In genomic region chr6:37547564-37548061, GRCh38 we compare ENCODE assay signal across 8 cellular contexts. TPM values are rescaled to one million over a fixed set of nuclear protein-coding genes. Genes with fewer than 3 reads are reported as not detected.
DNase-seq lines count a peak whose midpoint lies in the region; ATAC-seq, FAIRE-seq and TF ChIP-seq lines count a peak whose summit lies in the region.

No MANE protein-coding gene starts in this region.

- CTCF ChIA-PET in H1 (lab: Charles Lee; ENCODE audit: partially characterized antibody) = interaction anchor here (0.9 to 5.5 kb wide), 15 partner anchors 9 to 164 kb away, joined by 3 to 68 read pairs (median 5); no protein-coding TSS in a partner anchor

- H3K79me2 ChIP-seq in H1 (ENCODE audit: control insufficient read depth in 1 of 2, insufficient read depth in 2 of 2, low read length in 2 of 2) = no peaks in the 10 kb centered on the region

- no peak overlapping the region for H4K5ac ChIP-seq in H1 (ENCODE audit: insufficient read length, low read depth, low read length)

- no peak overlapping the region for H2BK5ac ChIP-seq in H1 (ENCODE audit: low read depth, low read length)

- no peak overlapping the region for H3K18ac ChIP-seq in H1 (ENCODE audit: extremely low read depth, low read length)

- no peak overlapping the region for H3K9ac ChIP-seq in H1 (replicated peaks in 1 of 4; ENCODE audit: extremely low read depth in 1 of 4, low read depth in 3 of 4, low read length in 3 of 4)

- H2BK15ac ChIP-seq in H1 (ENCODE audit: low read length) = peak overlapping the region; percentile 53; the same call in 1 of the 2 replicates

- intact Hi-C loops in thyroid gland (cut with DNase I) = no loop called here
- intact Hi-C loops in activated T-helper 2 cell treated with anti-CD3 and anti-CD28 coated beads, Interferon-gamma antibody, Interleukin-2, Interleukin-4, amounts not matched to agents 10 μg/mL and 5 μg/mL and 100 μg/mL, durations not matched to agents 14 hours and 24 hours and 36 hours (cut with micrococcal nuclease) = no loop called here

- H2BK20ac ChIP-seq in H1 (ENCODE audit: low read length) = no peak overlapping the region

- H3K9me3 Mint-ChIP-seq in activated naive CD8-positive, alpha-beta T cell treated with anti-CD3 and anti-CD28 coated beads, Interleukin-2, amount 10 ng/mL, durations not matched to agents 7 days and 5 days = no peaks in the 10 kb centered on the region
- no peaks in the 10 kb centered on the region for H3K9me3 Mint-ChIP-seq in activated naive CD8-positive, alpha-beta T cell treated with anti-CD3 and anti-CD28 coated beads for 36 hours
- no peaks in the 10 kb centered on the region for H3K9me3 Mint-ChIP-seq in activated T-helper 2 cell treated with anti-CD3 and anti-CD28 coated beads, Interferon-gamma antibody, Interleukin-2, Interleukin-4, amounts not matched to agents 10 μg/mL and 5 μg/mL and 100 μg/mL, durations not matched to agents 14 hours and 24 hours and 36 hours

- H3K4me2 ChIP-seq in H1 (ENCODE audit: insufficient read depth in 1 of 2, low read depth in 2 of 2, low read length in 2 of 2) = no peak overlapping the region

- H3K36me3 ChIP-seq in H1 (ENCODE audit: control insufficient read depth in 2 of 4, insufficient read depth in 4 of 4, low read length in 3 of 4) (no peaks in the 10 kb centered on the region), thyroid gland (no peaks in the 10 kb centered on the region)

- no peak overlapping the region for H3K14ac ChIP-seq in H1 (ENCODE audit: insufficient read length)

- H3K4me1 ChIP-seq in H1 (replicated peaks in 1 of 4; ENCODE audit: control insufficient read depth in 3 of 4, insufficient read depth in 4 of 4, low read length in 3 of 4) (no peaks in the 10 kb centered on the region; a peak in 1 of 7 replicates), thyroid gland (no peaks in the 10 kb centered on the region)

- no peaks in the 10 kb centered on the region for H4K20me1 ChIP-seq in H1 (replicated peaks in 1 of 2; ENCODE audit: control insufficient read depth in 1 of 2, insufficient read depth in 2 of 2, low read length in 2 of 2)

- H4K91ac ChIP-seq in H1 (replicated peaks; ENCODE audit: insufficient read length, low read length) = peak overlapping the region; percentile 49

- no peaks in the 10 kb centered on the region for H3K79me1 ChIP-seq in H1 (ENCODE audit: low read depth, low read length)

- no peak for TF ChIP-seq CTCF in H1 (IDR thresholded peaks at IDR 0.05; ENCODE audit: control extremely low read depth in 1 of 3, insufficient read depth in 1 of 3, low read depth in 1 of 3, low read length in 3 of 3)
- no peak for TF ChIP-seq CTCF in thyroid gland (IDR thresholded peaks at IDR 0.05)

- no peak for DNase-seq in activated naive CD8-positive, alpha-beta T cell treated with anti-CD3 and anti-CD28 coated beads, Interleukin-2, amount 10 ng/mL, durations not matched to agents 7 days and 5 days
- no peak for DNase-seq in activated naive CD8-positive, alpha-beta T cell treated with anti-CD3 and anti-CD28 coated beads for 36 hours
- DNase-seq in NCI-H446 treated with DMSO at 0.1 percent for 48 hours (lab: John Stamatoyannopoulos, UW) (peak; percentile 94), H1 (ENCODE audit: low read depth in 1 of 2, low spot score in 2 of 2) (no peak), thyroid gland (peak; percentile 38 to 56), MV-4-11 (lab: John Stamatoyannopoulos, UW) (no peak), NCI-H1436 treated with DMSO at 0.1 percent for 48 hours (lab: John Stamatoyannopoulos, UW) (no peak)
- DNase-seq in activated T-helper 2 cell treated with anti-CD3 and anti-CD28 coated beads, Interferon-gamma antibody, Interleukin-2, Interleukin-4, amounts not matched to agents 10 μg/mL and 5 μg/mL and 100 μg/mL, durations not matched to agents 14 hours and 24 hours and 36 hours (ENCODE audit: low spot score) = no peak

- no peaks in the 10 kb centered on the region for H3K23me2 ChIP-seq in H1 (ENCODE audit: low read depth, low read length)

- no peak overlapping the region for H3K23ac ChIP-seq in H1 (ENCODE audit: insufficient read length)

- no peak for TF ChIP-seq EP300 in H1 (IDR thresholded peaks at IDR 0.05; ENCODE audit: borderline replicate concordance in 1 of 2, low read depth in 2 of 2, low read length in 2 of 2)

- H3K56ac ChIP-seq in H1 (replicated peaks; ENCODE audit: insufficient read length, low read depth, low read length) = no peak overlapping the region

- no peak overlapping the region for H3K4ac ChIP-seq in H1 (replicated peaks; ENCODE audit: insufficient read length, low read depth, low read length)

- TF ChIP-seq POLR2A in H1 (IDR thresholded peaks at IDR 0.05; ENCODE audit: control extremely low read depth in 1 of 2, low read depth in 2 of 2, low read length in 2 of 2) (no peak), thyroid gland (IDR thresholded peaks at IDR 0.05) (no peak)

- H3K27me3 ChIP-seq in H1 (replicated peaks in 1 of 4; ENCODE audit: control insufficient read depth in 3 of 4, extremely low read depth in 1 of 4, insufficient read depth in 3 of 4, low read length in 3 of 4) (no peaks in the 10 kb centered on the region; a peak in 1 of 7 replicates), thyroid gland (no peaks in the 10 kb centered on the region)

- no peak for FAIRE-seq in H1 (lab: Jason Lieb, UNC)

- POLR2A ChIA-PET in activated naive CD8-positive, alpha-beta T cell treated with anti-CD3 and anti-CD28 coated beads, Interleukin-2, amount 10 ng/mL, durations not matched to agents 7 days and 5 days (lab: Charles Lee) = interaction anchor here (0.6 to 1.1 kb wide), 2 partner anchors 12 to 31 kb away, joined by 3 to 7 read pairs; no protein-coding TSS in a partner anchor
- POLR2A ChIA-PET in H1 (lab: Charles Lee; ENCODE audit: partially characterized antibody) = interaction anchor here (1.8 kb wide), 1 partner anchor 8 kb away, joined by 5 read pairs; no protein-coding TSS in a partner anchor

- H2BK120ac ChIP-seq in H1 (replicated peaks; ENCODE audit: low read depth, low read length) = no peak overlapping the region

- H3K9me3 ChIP-seq in H1 (ENCODE audit: insufficient read depth in 2 of 2, low read depth in 1 of 2, low read length in 1 of 2) (no peaks in the 10 kb centered on the region), thyroid gland (no peaks in the 10 kb centered on the region)

- no peak overlapping the region for H2AFZ ChIP-seq in H1 (ENCODE audit: low read length)

- peaks cover 12% of the 10 kb centered on the region for H3K4me1 Mint-ChIP-seq in activated naive CD8-positive, alpha-beta T cell treated with anti-CD3 and anti-CD28 coated beads, Interleukin-2, amount 10 ng/mL, durations not matched to agents 7 days and 5 days
- peaks cover 15% of the 10 kb centered on the region for H3K4me1 Mint-ChIP-seq in activated naive CD8-positive, alpha-beta T cell treated with anti-CD3 and anti-CD28 coated beads for 36 hours
- peaks cover 9% of the 10 kb centered on the region for H3K4me1 Mint-ChIP-seq in activated T-helper 2 cell treated with anti-CD3 and anti-CD28 coated beads, Interferon-gamma antibody, Interleukin-2, Interleukin-4, amounts not matched to agents 10 μg/mL and 5 μg/mL and 100 μg/mL, durations not matched to agents 14 hours and 24 hours and 36 hours (ENCODE audit: low read depth)

- H2BK12ac ChIP-seq in H1 (ENCODE audit: low read depth, low read length) = 0 out of 2 replicates have a peak overlapping the region, but pooled peaks have one; percentile 14

- 0 out of 2 replicates have a peak overlapping the region, but pooled peaks have one; percentile 39 for H2AK5ac ChIP-seq in H1 (ENCODE audit: low read depth, low read length)

- no peak overlapping the region for H3K4me3 ChIP-seq in H1 (ENCODE audit: extremely low read depth in 1 of 4, insufficient read depth in 2 of 4, low read depth in 3 of 4, low read length in 4 of 4)
- no peak overlapping the region for H3K4me3 ChIP-seq in thyroid gland (replicated peaks in 1 of 3)

- TF ChIP-seq RAD21 in H1 (IDR thresholded peaks at IDR 0.05 in 1 of 2, conservative IDR thresholded peaks at IDR 0.05 in 1 of 2; ENCODE audit: low read depth in 2 of 2, low read length in 2 of 2) = no peak

- H3K27ac ChIP-seq in H1 (ENCODE audit: low read depth, low read length) (no peak overlapping the region), thyroid gland (no peak overlapping the region)

- H3K36me3 Mint-ChIP-seq in activated naive CD8-positive, alpha-beta T cell treated with anti-CD3 and anti-CD28 coated beads, Interleukin-2, amount 10 ng/mL, durations not matched to agents 7 days and 5 days = no peaks in the 10 kb centered on the region
- H3K36me3 Mint-ChIP-seq in activated naive CD8-positive, alpha-beta T cell treated with anti-CD3 and anti-CD28 coated beads for 36 hours = no peaks in the 10 kb centered on the region
- H3K36me3 Mint-ChIP-seq in activated T-helper 2 cell treated with anti-CD3 and anti-CD28 coated beads, Interferon-gamma antibody, Interleukin-2, Interleukin-4, amounts not matched to agents 10 μg/mL and 5 μg/mL and 100 μg/mL, durations not matched to agents 14 hours and 24 hours and 36 hours (ENCODE audit: low read depth) = no peaks in the 10 kb centered on the region

- H3K27ac Mint-ChIP-seq in activated naive CD8-positive, alpha-beta T cell treated with anti-CD3 and anti-CD28 coated beads, Interleukin-2, amount 10 ng/mL, durations not matched to agents 7 days and 5 days = peak overlapping the region; percentile 63
- H3K27ac Mint-ChIP-seq in activated naive CD8-positive, alpha-beta T cell treated with anti-CD3 and anti-CD28 coated beads for 36 hours = no peak overlapping the region
- no peak overlapping the region for H3K27ac Mint-ChIP-seq in activated T-helper 2 cell treated with anti-CD3 and anti-CD28 coated beads, Interferon-gamma antibody, Interleukin-2, Interleukin-4, amounts not matched to agents 10 μg/mL and 5 μg/mL and 100 μg/mL, durations not matched to agents 14 hours and 24 hours and 36 hours

- whole genome bisulfite sequencing in H1 (ENCODE audit: extremely low coverage in 1 of 2, insufficient coverage in 1 of 2, insufficient read length in 1 of 2, insufficient replicate concordance in 2 of 2, low coverage in 1 of 2, low lambda C conversion rate in 2 of 2, missing lambda C conversion rate in 1 of 2), 2 experiments = 90% methylated on average over 8 of the region's 8 CpGs; no CpG with 5 or more reads in 1 of the 2 experiments
- 45 to 48% methylated on average over 8 of the region's 8 CpGs for WGBS in thyroid gland, 2 donors

- peak overlapping the region; percentile 37 for H3K4me3 Mint-ChIP-seq in activated naive CD8-positive, alpha-beta T cell treated with anti-CD3 and anti-CD28 coated beads, Interleukin-2, amount 10 ng/mL, durations not matched to agents 7 days and 5 days
- H3K4me3 Mint-ChIP-seq in activated naive CD8-positive, alpha-beta T cell treated with anti-CD3 and anti-CD28 coated beads for 36 hours = no peak overlapping the region
- no peak overlapping the region for H3K4me3 Mint-ChIP-seq in activated T-helper 2 cell treated with anti-CD3 and anti-CD28 coated beads, Interferon-gamma antibody, Interleukin-2, Interleukin-4, amounts not matched to agents 10 μg/mL and 5 μg/mL and 100 μg/mL, durations not matched to agents 14 hours and 24 hours and 36 hours (ENCODE audit: low read depth)

- peak; percentile 70 for ATAC-seq in activated naive CD8-positive, alpha-beta T cell treated with anti-CD3 and anti-CD28 coated beads, Interleukin-2, amount 10 ng/mL, durations not matched to agents 7 days and 5 days (ENCODE audit: low read depth)

- H4K8ac ChIP-seq in H1 (ENCODE audit: extremely low read depth, insufficient read depth, low read length) = peak overlapping the region; percentile 35; the same call in 1 of the 2 replicates

- no peaks in the 10 kb centered on the region for H3K27me3 Mint-ChIP-seq in activated naive CD8-positive, alpha-beta T cell treated with anti-CD3 and anti-CD28 coated beads, Interleukin-2, amount 10 ng/mL, durations not matched to agents 7 days and 5 days
- H3K27me3 Mint-ChIP-seq in activated naive CD8-positive, alpha-beta T cell treated with anti-CD3 and anti-CD28 coated beads for 36 hours = no peaks in the 10 kb centered on the region
- peaks cover 4% of the 10 kb centered on the region for H3K27me3 Mint-ChIP-seq in activated T-helper 2 cell treated with anti-CD3 and anti-CD28 coated beads, Interferon-gamma antibody, Interleukin-2, Interleukin-4, amounts not matched to agents 10 μg/mL and 5 μg/mL and 100 μg/mL, durations not matched to agents 14 hours and 24 hours and 36 hours (ENCODE audit: low read depth)

RNA-seq across cellular contexts. Expression of gene CCDC167, which starts 47.9 kb away (rescaled TPM):
- total RNA-seq in activated naive CD8-positive, alpha-beta T cell treated with anti-CD3 and anti-CD28 coated beads, Interleukin-2, amount 10 ng/mL, durations not matched to agents 7 days and 5 days = 10 to 100 TPM; 48.5 to 54.2 TPM
- 10 to 100 TPM; 50.0 to 51.0 TPM for total RNA-seq in activated naive CD8-positive, alpha-beta T cell treated with anti-CD3 and anti-CD28 coated beads for 36 hours
- total RNA-seq in H1 (2021; fragmentation: NEBNext Ultra II Directional; extraction: Animal tissue kit (Norgen Biotek cat#: 25700)) = 11.0 TPM in 2 replicates
- polyA plus RNA-seq in H1 (2011; rRNA removed) = 20.6 and 26.5 TPM in 2 replicates
- 28.8 TPM for polyA plus RNA-seq in H1 (2011; cell fraction: cytosol; rRNA removed)
- polyA plus RNA-seq in H1 (2011; cell fraction: nucleus; rRNA removed) = 13.9 TPM
- 15.0 to 25.7 TPM (median 18.5 TPM) in 4 replicates for polyA plus RNA-seq in H1 (2012, experiment 1 of 2)
- 41.9 TPM for polyA plus RNA-seq in H1 (2012, experiment 2 of 2)
- 30.8 TPM for polyA plus RNA-seq in H1 (2013, experiment 1 of 2)
- 29.4 TPM for polyA plus RNA-seq in H1 (2013, experiment 2 of 2)
- 4.4 and 4.8 TPM in 2 replicates for polyA minus RNA-seq in H1 (2011; rRNA and poly(A)+ RNA removed)
- not detected for polyA minus RNA-seq in H1 (2011; cell fraction: cytosol; rRNA and poly(A)+ RNA removed)
- 4.6 TPM for polyA minus RNA-seq in H1 (2011; cell fraction: nucleus; rRNA and poly(A)+ RNA removed)
- 10 to 100 TPM in 3 of 4 donors, not detected in 1; 24.7 to 40.3 (median 26.6) TPM for total RNA-seq in thyroid gland
- total RNA-seq in activated T-helper 2 cell treated with anti-CD3 and anti-CD28 coated beads, Interferon-gamma antibody, Interleukin-2, Interleukin-4, amounts not matched to agents 10 μg/mL and 5 μg/mL and 100 μg/mL, durations not matched to agents 14 hours and 24 hours and 36 hours = 69.8 and 76.9 TPM in 2 replicates

Comparison
In these comparisons a context has a peak if more than half of its experiments do, and no peak if none do; other contexts are left out.
1. DNase-seq: peak in NCI-H446 treated with DMSO at 0.1 percent for 48 hours (single experiment) and thyroid gland (2 of 2); none in activated naive CD8-positive, alpha-beta T cell treated with anti-CD3 and anti-CD28 coated beads, Interleukin-2, amount 10 ng/mL, durations not matched to agents 7 days and 5 days (single experiment), activated naive CD8-positive, alpha-beta T cell treated with anti-CD3 and anti-CD28 coated beads for 36 hours (single experiment), H1 (0 of 2), MV-4-11 (single experiment), activated T-helper 2 cell treated with anti-CD3 and anti-CD28 coated beads, Interferon-gamma antibody, Interleukin-2, Interleukin-4, amounts not matched to agents 10 μg/mL and 5 μg/mL and 100 μg/mL, durations not matched to agents 14 hours and 24 hours and 36 hours (single experiment) and NCI-H1436 treated with DMSO at 0.1 percent for 48 hours (single experiment).